2 cellular contexts compared by ENCODE assay signal in the genomic region with DNA sequence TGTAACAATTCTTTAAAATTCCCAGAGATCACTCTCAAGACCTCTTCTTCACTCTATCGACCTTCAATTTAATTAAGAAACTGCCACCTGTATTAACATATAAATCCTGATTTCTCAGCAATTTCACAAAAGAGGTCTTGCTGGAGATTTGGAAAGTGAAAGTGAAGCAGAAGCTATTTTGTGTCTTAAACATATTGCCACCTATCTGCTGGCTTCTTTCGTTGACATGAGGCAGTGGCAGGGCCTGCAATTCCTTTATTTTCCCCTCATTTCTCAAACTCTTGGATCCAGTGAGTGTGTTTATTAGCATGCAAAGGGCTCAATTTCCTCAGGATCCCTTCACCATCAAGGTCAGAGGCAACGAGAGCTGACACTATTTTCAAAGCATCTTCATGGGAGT.
TF ChIP-seq lines count a peak whose summit lies in the region.

No MANE protein-coding gene starts in this region.

TF ChIP-seq in A549, 52 proteins besides CTCF, POLR2A, EP300 and RAD21 (continued from another document):
- TF ChIP-seq, protein P1, sequence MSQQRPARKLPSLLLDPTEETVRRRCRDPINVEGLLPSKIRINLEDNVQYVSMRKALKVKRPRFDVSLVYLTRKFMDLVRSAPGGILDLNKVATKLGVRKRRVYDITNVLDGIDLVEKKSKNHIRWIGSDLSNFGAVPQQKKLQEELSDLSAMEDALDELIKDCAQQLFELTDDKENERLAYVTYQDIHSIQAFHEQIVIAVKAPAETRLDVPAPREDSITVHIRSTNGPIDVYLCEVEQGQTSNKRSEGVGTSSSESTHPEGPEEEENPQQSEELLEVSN (IDR thresholded peaks at IDR 0.05; ENCODE audit: borderline replicate concordance, low read depth) = no peak
- no peak for TF ChIP-seq RFX5 (IDR thresholded peaks at IDR 0.05)

TF ChIP-seq in WTC11, 78 proteins besides CTCF, POLR2A, EP300 and RAD21 (continued from another document):
- TF ChIP-seq, protein P2, sequence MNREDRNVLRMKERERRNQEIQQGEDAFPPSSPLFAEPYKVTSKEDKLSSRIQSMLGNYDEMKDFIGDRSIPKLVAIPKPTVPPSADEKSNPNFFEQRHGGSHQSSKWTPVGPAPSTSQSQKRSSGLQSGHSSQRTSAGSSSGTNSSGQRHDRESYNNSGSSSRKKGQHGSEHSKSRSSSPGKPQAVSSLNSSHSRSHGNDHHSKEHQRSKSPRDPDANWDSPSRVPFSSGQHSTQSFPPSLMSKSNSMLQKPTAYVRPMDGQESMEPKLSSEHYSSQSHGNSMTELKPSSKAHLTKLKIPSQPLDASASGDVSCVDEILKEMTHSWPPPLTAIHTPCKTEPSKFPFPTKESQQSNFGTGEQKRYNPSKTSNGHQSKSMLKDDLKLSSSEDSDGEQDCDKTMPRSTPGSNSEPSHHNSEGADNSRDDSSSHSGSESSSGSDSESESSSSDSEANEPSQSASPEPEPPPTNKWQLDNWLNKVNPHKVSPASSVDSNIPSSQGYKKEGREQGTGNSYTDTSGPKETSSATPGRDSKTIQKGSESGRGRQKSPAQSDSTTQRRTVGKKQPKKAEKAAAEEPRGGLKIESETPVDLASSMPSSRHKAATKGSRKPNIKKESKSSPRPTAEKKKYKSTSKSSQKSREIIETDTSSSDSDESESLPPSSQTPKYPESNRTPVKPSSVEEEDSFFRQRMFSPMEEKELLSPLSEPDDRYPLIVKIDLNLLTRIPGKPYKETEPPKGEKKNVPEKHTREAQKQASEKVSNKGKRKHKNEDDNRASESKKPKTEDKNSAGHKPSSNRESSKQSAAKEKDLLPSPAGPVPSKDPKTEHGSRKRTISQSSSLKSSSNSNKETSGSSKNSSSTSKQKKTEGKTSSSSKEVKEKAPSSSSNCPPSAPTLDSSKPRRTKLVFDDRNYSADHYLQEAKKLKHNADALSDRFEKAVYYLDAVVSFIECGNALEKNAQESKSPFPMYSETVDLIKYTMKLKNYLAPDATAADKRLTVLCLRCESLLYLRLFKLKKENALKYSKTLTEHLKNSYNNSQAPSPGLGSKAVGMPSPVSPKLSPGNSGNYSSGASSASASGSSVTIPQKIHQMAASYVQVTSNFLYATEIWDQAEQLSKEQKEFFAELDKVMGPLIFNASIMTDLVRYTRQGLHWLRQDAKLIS (CRISPR knock-in tag; IDR thresholded peaks at IDR 0.05; ENCODE audit: borderline replicate concordance) = no peak
- no peak for TF ChIP-seq ZNF671 (CRISPR knock-in tag; IDR thresholded peaks at IDR 0.05)
- TF ChIP-seq ZNF396 (CRISPR knock-in tag; IDR thresholded peaks at IDR 0.05; ENCODE audit: borderline replicate concordance) = no peak
- no peak for TF ChIP-seq CREB1 (CRISPR knock-in tag; IDR thresholded peaks at IDR 0.05)
- TF ChIP-seq, protein P3, sequence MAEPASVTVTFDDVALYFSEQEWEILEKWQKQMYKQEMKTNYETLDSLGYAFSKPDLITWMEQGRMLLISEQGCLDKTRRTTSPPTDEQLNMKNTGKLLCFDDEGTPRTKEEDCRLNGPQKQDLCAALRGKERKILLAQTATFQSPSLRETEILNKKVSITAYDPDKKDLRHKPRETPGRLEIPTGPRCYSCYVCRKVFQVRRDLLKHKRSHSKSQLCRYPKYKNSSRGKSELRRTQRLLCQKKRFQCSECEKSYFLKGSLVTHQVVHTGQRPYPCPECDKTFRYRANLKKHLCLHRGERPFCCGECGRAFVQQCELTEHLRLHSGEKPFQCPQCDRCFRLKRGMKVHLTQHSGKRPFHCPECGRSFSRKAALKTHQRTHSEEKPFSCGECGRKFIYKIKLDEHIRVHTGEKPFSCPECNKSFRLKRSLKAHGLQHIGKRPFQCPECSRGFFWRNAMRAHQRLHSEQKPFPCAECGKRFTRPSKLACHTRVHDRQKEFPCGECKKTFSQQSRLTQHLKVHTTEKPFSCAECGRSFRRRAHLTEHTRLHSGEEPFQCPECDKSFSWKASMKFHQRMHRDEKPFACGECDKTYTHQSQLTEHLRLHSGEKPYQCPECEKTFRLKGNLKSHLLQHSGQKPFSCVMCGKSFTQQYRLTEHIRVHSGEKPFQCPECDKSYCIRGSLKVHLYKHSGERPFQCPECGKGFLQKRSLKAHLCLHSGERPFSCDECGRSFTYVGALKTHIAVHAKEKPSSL (CRISPR knock-in tag; conservative IDR thresholded peaks at IDR 0.05) = no peak
- TF ChIP-seq ZNF121 (CRISPR knock-in tag; IDR thresholded peaks at IDR 0.05) = no peak
- TF ChIP-seq, protein P4, sequence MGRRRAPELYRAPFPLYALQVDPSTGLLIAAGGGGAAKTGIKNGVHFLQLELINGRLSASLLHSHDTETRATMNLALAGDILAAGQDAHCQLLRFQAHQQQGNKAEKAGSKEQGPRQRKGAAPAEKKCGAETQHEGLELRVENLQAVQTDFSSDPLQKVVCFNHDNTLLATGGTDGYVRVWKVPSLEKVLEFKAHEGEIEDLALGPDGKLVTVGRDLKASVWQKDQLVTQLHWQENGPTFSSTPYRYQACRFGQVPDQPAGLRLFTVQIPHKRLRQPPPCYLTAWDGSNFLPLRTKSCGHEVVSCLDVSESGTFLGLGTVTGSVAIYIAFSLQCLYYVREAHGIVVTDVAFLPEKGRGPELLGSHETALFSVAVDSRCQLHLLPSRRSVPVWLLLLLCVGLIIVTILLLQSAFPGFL (CRISPR knock-in tag; IDR thresholded peaks at IDR 0.05; ENCODE audit: borderline replicate concordance) = no peak
